Comparison of ENCODE assay signal across 8 cellular contexts in genomic region chr6:47671777-47672176, GRCh38. TPM values are rescaled to one million over a fixed set of nuclear protein-coding genes. Genes with fewer than 3 reads are reported as not detected.
"Had no signal": no experiment of that assay in that cellular context is flagged by ENCODE, and none has a peak within 500 bp of the region (broad histone marks: within the 10 kb centered on the region; RNA-seq: fewer than 3 reads in every experiment).

No MANE protein-coding gene starts in this region.

- ATAC-seq: HCT116 had no signal

- H3K9ac ChIP-seq: GM23248 had no signal

- H3K4me3 ChIP-seq: GM23248, HAP-1 had no signal

- H3K9me3 Mint-ChIP-seq: IgD-negative memory B cell had no signal

- H3K4me3 Mint-ChIP-seq: IgD-negative memory B cell had no signal

- H2AFZ ChIP-seq: GM23248 had no signal

- H3K27ac ChIP-seq: GM23248 had no signal

- H3K9me3 ChIP-seq: HAP-1 had no signal

- FAIRE-seq: HTR-8/SVneo had no signal

- H3K4me1 Mint-ChIP-seq: IgD-negative memory B cell had no signal

- DNase-seq: GM23248, GOT3, H7, KBM-7 had no signal

- H3K36me3 Mint-ChIP-seq: IgD-negative memory B cell had no signal

- H3K27ac Mint-ChIP-seq: IgD-negative memory B cell had no signal

- H3K36me3 ChIP-seq: HAP-1 had no signal

RNA-seq across cellular contexts. Expression of gene ADGRF4, which starts 26.6 kb away (rescaled TPM):
- polyA plus RNA-seq: GM23248, IgD-negative memory B cell had no signal
